In genomic region chr2:74333175-74333574, GRCh38 we compare ENCODE assay signal across 8 cellular contexts. TPM values are rescaled to one million over a fixed set of nuclear protein-coding genes. Genes with fewer than 3 reads are reported as not detected.
DNase-seq lines count a peak whose midpoint lies in the region; ATAC-seq and TF ChIP-seq lines count a peak whose summit lies in the region.

No MANE protein-coding gene starts in this region.

- no peak overlapping the region for H3K27ac ChIP-seq in DND-41 (ENCODE audit: low read length)

- H3K4me1 ChIP-seq in DND-41 (ENCODE audit: insufficient read depth, low read length), result no peaks in the 10 kb centered on the region

- H3K4me3 ChIP-seq in DND-41 (ENCODE audit: low read depth in 1 of 2, low read length in 2 of 2) (no peak overlapping the region), foreskin fibroblast (ENCODE audit: low read depth in 1 of 2, low read length in 2 of 2) (no peak overlapping the region)

- TF ChIP-seq CTCF in DND-41 (IDR thresholded peaks at IDR 0.05; ENCODE audit: borderline replicate concordance, extremely low read depth, low read length, poor library complexity, severe bottlenecking) (peak; percentile 61), foreskin fibroblast (IDR thresholded peaks at IDR 0.05; ENCODE audit: low read depth, low read length) (peak; percentile 64)

- no peak overlapping the region for H2AFZ ChIP-seq in DND-41 (ENCODE audit: low read depth, low read length)

- no peaks in the 10 kb centered on the region for H4K20me1 ChIP-seq in DND-41 (ENCODE audit: insufficient read depth, low read length)

- H3K9ac ChIP-seq in DND-41 (ENCODE audit: low read depth, low read length), result no peak overlapping the region

- DNase-seq in DND-41, result peak; percentile 37
- peak; percentile 35 for DNase-seq in HPDE6-E6E7 (ENCODE audit: extremely low spot score)
- peak; percentile 16 for DNase-seq in SK-N-DZ (ENCODE audit: low spot score)
- peak; percentile 15 to 50 for DNase-seq in foreskin fibroblast
- no peak for DNase-seq in KG1 (lab: John Stamatoyannopoulos, UW)
- DNase-seq in DMS79 (lab: John Stamatoyannopoulos, UW), result no peak
- DNase-seq in NK-92 treated with Interleukin-12 subunit alpha and Interleukin-12 subunit beta, amount 100 ng/mL, for 24 hours (lab: John Stamatoyannopoulos, UW), result no peak

- H3K36me3 ChIP-seq in DND-41 (ENCODE audit: insufficient read depth, low read length), result no peaks in the 10 kb centered on the region

- ATAC-seq in DND-41 (ENCODE audit: insufficient read depth, low read depth) (peak; percentile 59; the same call in 1 of the 3 replicates), GM19467 (IDR thresholded peaks at IDR 0.05; ENCODE audit: unreplicated experiment) (no peak)

- H3K4me2 ChIP-seq in DND-41 (ENCODE audit: insufficient read depth, low read length), result no peak overlapping the region

- H3K9me3 ChIP-seq in DND-41 (ENCODE audit: insufficient read depth, low read length, severe bottlenecking), result no peaks in the 10 kb centered on the region

- no peaks in the 10 kb centered on the region for H3K79me2 ChIP-seq in DND-41 (ENCODE audit: insufficient read depth, low read length)

- no peaks in the 10 kb centered on the region for H3K27me3 ChIP-seq in DND-41 (ENCODE audit: insufficient read depth, low read length, poor library complexity)

RNA-seq across cellular contexts. Expression of gene SLC4A5, which starts 10.0 kb away (rescaled TPM):
- polyA plus RNA-seq in SK-N-DZ (2014; cell fraction: cytosol; rRNA removed), result 1.1 and 2.6 TPM in 2 replicates
- polyA plus RNA-seq in SK-N-DZ (2014; cell fraction: nucleus; rRNA removed), result 2.1 and 9.8 TPM in 2 replicates

RNA-seq across cellular contexts. Expression of gene DCTN1, which starts 46.9 kb away (rescaled TPM):
- 89.8 and 95.2 TPM in 2 replicates for polyA plus RNA-seq in SK-N-DZ (2014; cell fraction: cytosol; rRNA removed)
- polyA plus RNA-seq in SK-N-DZ (2014; cell fraction: nucleus; rRNA removed), result 106 and 183 TPM in 2 replicates

Comparison
In these comparisons a context has a peak if more than half of its experiments do, and no peak if none do; other contexts are left out.
1. DNase-seq: peak in DND-41 (single experiment), HPDE6-E6E7 (single experiment), SK-N-DZ (single experiment) and foreskin fibroblast (2 of 2); none in KG1 (single experiment), DMS79 (single experiment) and NK-92 treated with Interleukin-12 subunit alpha and Interleukin-12 subunit beta, amount 100 ng/mL, for 24 hours (single experiment).